In genomic region chr16:2194852-2195315, GRCh38 we compare ENCODE assay signal across 8 cellular contexts. TPM values are rescaled to one million over a fixed set of nuclear protein-coding genes. Genes with fewer than 3 reads are reported as not detected.
A peak's percentile ranks its signal among the peaks of the same experiment; 100 is the strongest.
DNase-seq lines count a peak whose midpoint lies in the region; ATAC-seq and TF ChIP-seq lines count a peak whose summit lies in the region.

No MANE protein-coding gene starts in this region.

- DNase-seq in activated gamma-delta T cell treated with Interleukin-2 at 50 U/mL for 16 hours (peak; percentile 43), activated gamma-delta T cell (lab: John Stamatoyannopoulos, UW) (no peak), NCI-H1092 treated with DMSO at 0.1 percent for 48 hours (lab: John Stamatoyannopoulos, UW) (peak; percentile 74), UCSD-AML1 (lab: John Stamatoyannopoulos, UW; ENCODE audit: unreplicated experiment) (peak; percentile 31), dorsolateral prefrontal cortex (peak in 1 of 10 donors; percentile 68), myocyte (ENCODE audit: low read depth) (peak; percentile 42), substantia nigra (lab: John Stamatoyannopoulos, UW) (no peak)

- peaks cover 0 to 35% (median 0%) of the 10 kb centered on the region in 45 donors for H3K27me3 ChIP-seq in dorsolateral prefrontal cortex

- peak overlapping the region in 57 of 59 donors; percentile 42 to 76 (median 63) for H3K4me3 ChIP-seq in dorsolateral prefrontal cortex

- H3K27ac ChIP-seq in dorsolateral prefrontal cortex = peak overlapping the region in 18 of 59 donors; percentile 5 to 83 (median 58)
- no peak overlapping the region for H3K27ac ChIP-seq in substantia nigra (ENCODE audit: low read depth, low read length, poor library complexity, severe bottlenecking)

- TF ChIP-seq CTCF in dorsolateral prefrontal cortex (IDR thresholded peaks at IDR 0.05 in 54 of 56, conservative IDR thresholded peaks at IDR 0.05 in 2 of 56; ENCODE audit: low read depth in 1 of 56, partially characterized antibody in 56 of 56) = peak in 19 of 56 donors; percentile 7 to 42 (median 17)

- intact Hi-C loops in dorsolateral prefrontal cortex (cut with DNase I) = no loop called here

- no peak for ATAC-seq in HG03571 (IDR thresholded peaks at IDR 0.05; ENCODE audit: unreplicated experiment)

RNA-seq across cellular contexts. Expression of gene CASKIN1, which starts 1.5 kb away (rescaled TPM):
- total RNA-seq in dorsolateral prefrontal cortex (100 to 1,000 TPM in 111 of 120 experiments, 10 to 100 TPM in 9; 50.8 to 265 (median 149) TPM), myocyte (1.0 and 1.4 TPM in 2 replicates)
- polyA plus RNA-seq in myocyte (2012) = 2.3 TPM

RNA-seq across cellular contexts. Expression of gene MLST8, which starts 10.4 kb away (rescaled TPM):
- total RNA-seq in dorsolateral prefrontal cortex = 10 to 100 TPM; 36.3 to 86.0 (median 59.4) TPM
- total RNA-seq in myocyte = 30.3 and 46.9 TPM in 2 replicates
- 71.7 TPM for polyA plus RNA-seq in myocyte (2012)

RNA-seq across cellular contexts. Expression of gene BRICD5, which starts 15.8 kb away (rescaled TPM):
- total RNA-seq in dorsolateral prefrontal cortex = 10 to 100 TPM in 119 of 120 experiments, 1 to 10 TPM in 1; 9.3 to 42.9 (median 24.0) TPM
- 4.3 and 7.2 TPM in 2 replicates for total RNA-seq in myocyte
- polyA plus RNA-seq in myocyte (2012) = 9.0 TPM

RNA-seq across cellular contexts. Expression of gene PGP, which starts 19.8 kb away (rescaled TPM):
- total RNA-seq in dorsolateral prefrontal cortex (10 to 100 TPM; 29.8 to 66.3 (median 45.6) TPM), myocyte (47.8 and 49.0 TPM in 2 replicates)
- 21.9 TPM for polyA plus RNA-seq in myocyte (2012)

RNA-seq across cellular contexts. Expression of gene E4F1, which starts 28.5 kb away (rescaled TPM):
- total RNA-seq in dorsolateral prefrontal cortex (10 to 100 TPM; 22.7 to 49.6 (median 30.9) TPM), myocyte (33.6 and 35.3 TPM in 2 replicates)
- 17.0 TPM for polyA plus RNA-seq in myocyte (2012)

Comparison
In these comparisons a context has a peak if more than half of its experiments do, and no peak if none do; other contexts are left out.
1. DNase-seq: peak in activated gamma-delta T cell treated with Interleukin-2 at 50 U/mL for 16 hours (single experiment), NCI-H1092 treated with DMSO at 0.1 percent for 48 hours (single experiment), UCSD-AML1 (single experiment) and myocyte (single experiment); none in activated gamma-delta T cell (single experiment) and substantia nigra (0 of 49).
2. RNA of gene CASKIN1, which starts 1.5 kb away (total RNA-seq): 50.8 to 265 TPM in dorsolateral prefrontal cortex; 1.0 to 1.4 TPM in myocyte; every median in the first group is over 10 times any median in the second.